Comparison of ENCODE assay signal across 8 cellular contexts in genomic region chr3:42830437-42831320, GRCh38. TPM values are rescaled to one million over a fixed set of nuclear protein-coding genes. Genes with fewer than 3 reads are reported as not detected.
DNase-seq lines count a peak whose midpoint lies in the region; ATAC-seq and TF ChIP-seq lines count a peak whose summit lies in the region.

No MANE protein-coding gene starts in this region.

- no peak overlapping the region for H3K27ac Mint-ChIP-seq in stimulated activated naive B cell treated with anti-CD40 and anti-IgM and Interleukin-4, amounts not matched to agents 10 μg/mL and 1 μg/mL and 100 μg/mL, for 72 hours
- H3K27ac Mint-ChIP-seq in immature natural killer cell, result no peak overlapping the region

- H3K36me3 ChIP-seq in neuron (ENCODE audit: insufficient read depth, low read length), result no peaks in the 10 kb centered on the region

- H3K27me3 ChIP-seq in neuron (ENCODE audit: insufficient read depth, low read length), result no peaks in the 10 kb centered on the region

- peaks cover 0 to 10% of the 10 kb centered on the region in 2 donors for H3K4me1 Mint-ChIP-seq in stimulated activated naive B cell treated with anti-CD40 and anti-IgM and Interleukin-4, amounts not matched to agents 10 μg/mL and 1 μg/mL and 100 μg/mL, for 72 hours
- H3K4me1 Mint-ChIP-seq in immature natural killer cell, result peaks cover 6 to 12% of the 10 kb centered on the region in 2 donors

- no peaks in the 10 kb centered on the region for H3K36me3 Mint-ChIP-seq in stimulated activated naive B cell treated with anti-CD40 and anti-IgM and Interleukin-4, amounts not matched to agents 10 μg/mL and 1 μg/mL and 100 μg/mL, for 72 hours
- H3K36me3 Mint-ChIP-seq in immature natural killer cell, result no peaks in the 10 kb centered on the region

- peak; percentile 38 for TF ChIP-seq CTCF in cardiac fibroblast (IDR thresholded peaks at IDR 0.05; ENCODE audit: low read depth, low read length)

- peaks cover 12 to 21% of the 10 kb centered on the region in 2 donors for H3K27me3 Mint-ChIP-seq in stimulated activated naive B cell treated with anti-CD40 and anti-IgM and Interleukin-4, amounts not matched to agents 10 μg/mL and 1 μg/mL and 100 μg/mL, for 72 hours
- peaks cover 0 to 5% (median 4%) of the 10 kb centered on the region in 3 donors for H3K27me3 Mint-ChIP-seq in immature natural killer cell (ENCODE audit: low read depth in 3 of 3)

- H2AFZ ChIP-seq in neuron (ENCODE audit: low read depth, low read length), result peak overlapping the region; percentile 23

- H3K9me3 Mint-ChIP-seq in stimulated activated naive B cell treated with anti-CD40 and anti-IgM and Interleukin-4, amounts not matched to agents 10 μg/mL and 1 μg/mL and 100 μg/mL, for 72 hours, result no peaks in the 10 kb centered on the region
- H3K9me3 Mint-ChIP-seq in immature natural killer cell, result no peaks in the 10 kb centered on the region

- no peaks in the 10 kb centered on the region for H3K9me3 ChIP-seq in neuron (ENCODE audit: low read length)

- no peak for ATAC-seq in stimulated activated naive B cell treated with anti-CD40 and anti-IgM and Interleukin-4, amounts not matched to agents 10 μg/mL and 1 μg/mL and 100 μg/mL, for 72 hours (replicated peaks)

- DNase-seq in DMS153 treated with DMSO at 0.1 percent for 48 hours (lab: John Stamatoyannopoulos, UW; ENCODE audit: unreplicated experiment) (peak; percentile 19), DMS153 (lab: John Stamatoyannopoulos, UW) (no peak), NCI-H2081 treated with DMSO at 0.1 percent for 48 hours (lab: John Stamatoyannopoulos, UW) (peak; percentile 28), cardiac fibroblast (ENCODE audit: low read depth in 2 of 2) (peak; percentile 48 to 56), immature natural killer cell (no peak)
- no peak for DNase-seq in stimulated activated naive B cell treated with anti-CD40 and anti-IgM and Interleukin-4, amounts not matched to agents 10 μg/mL and 1 μg/mL and 100 μg/mL, for 72 hours
- no peak for DNase-seq in activated CD8-positive, alpha-beta memory T cell treated with anti-CD3 and anti-CD28 coated beads, Interleukin-2, amount 50 U/mL, for 48 hours

- H3K4me1 ChIP-seq in neuron (ENCODE audit: insufficient read depth, low read length), result peaks cover 8% of the 10 kb centered on the region

- no peak overlapping the region for H3K4me3 Mint-ChIP-seq in stimulated activated naive B cell treated with anti-CD40 and anti-IgM and Interleukin-4, amounts not matched to agents 10 μg/mL and 1 μg/mL and 100 μg/mL, for 72 hours
- H3K4me3 Mint-ChIP-seq in immature natural killer cell, result no peak overlapping the region

- H3K4me3 ChIP-seq in cardiac fibroblast (replicated peaks in 1 of 2; ENCODE audit: low read depth in 2 of 2, low read length in 2 of 2) (no peak overlapping the region), neuron (ENCODE audit: low read length) (no peak overlapping the region)

RNA-seq across cellular contexts. Expression of gene ACKR2, which starts 21.4 kb away (rescaled TPM):
- polyA plus RNA-seq in immature natural killer cell, result under 1 TPM in 1 of 3 donors, not detected in 2; 0.18 TPM

RNA-seq across cellular contexts. Expression of gene HIGD1A, which starts 26.4 kb away (rescaled TPM):
- polyA plus RNA-seq in immature natural killer cell, result 100 to 1,000 TPM; 111 to 204 (median 159) TPM

RNA-seq across cellular contexts. Expression of gene CYP8B1, which starts 45.0 kb away (rescaled TPM):
- not detected for polyA plus RNA-seq in immature natural killer cell

RNA-seq across cellular contexts. Expression of gene CCDC13, which starts 57.6 kb away (rescaled TPM):
- 1 to 10 TPM in 1 of 3 donors, under 1 TPM in 1, not detected in 1; 0.61 to 1.1 TPM for polyA plus RNA-seq in immature natural killer cell

Comparison
In these comparisons a context has a peak if more than half of its experiments do, and no peak if none do; other contexts are left out.
1. DNase-seq: peak in DMS153 treated with DMSO at 0.1 percent for 48 hours (single experiment), NCI-H2081 treated with DMSO at 0.1 percent for 48 hours (single experiment) and cardiac fibroblast (2 of 2); none in DMS153 (single experiment), stimulated activated naive B cell treated with anti-CD40 and anti-IgM and Interleukin-4, amounts not matched to agents 10 μg/mL and 1 μg/mL and 100 μg/mL, for 72 hours (single experiment), activated CD8-positive, alpha-beta memory T cell treated with anti-CD3 and anti-CD28 coated beads, Interleukin-2, amount 50 U/mL, for 48 hours (single experiment) and immature natural killer cell (0 of 3).